8 cellular contexts compared by ENCODE assay signal in genomic region chr1:119139393-119139792, GRCh38. TPM values are rescaled to one million over a fixed set of nuclear protein-coding genes. Genes with fewer than 3 reads are reported as not detected.
DNase-seq lines count a peak whose midpoint lies in the region; ATAC-seq and FAIRE-seq lines count a peak whose summit lies in the region.

No MANE protein-coding gene starts in this region.

- no peaks in the 10 kb centered on the region for H3K9me3 Mint-ChIP-seq in activated T-helper 17 cell treated with anti-CD3 and anti-CD28 coated beads, Interleukin-2, amount 50 U/mL, for 72 hours

- no peak overlapping the region for H3K4me3 Mint-ChIP-seq in activated T-helper 17 cell treated with anti-CD3 and anti-CD28 coated beads, Interleukin-2, amount 50 U/mL, for 72 hours

- peak; percentile 25 for DNase-seq in stimulated activated CD4-positive, alpha-beta T cell treated with anti-CD3 and anti-CD28 coated beads, Interleukin-1b, Interleukin-23, amount 100 ng/mL, for 48 hours
- DNase-seq in stimulated activated CD4-positive, alpha-beta T cell treated with anti-CD3 and anti-CD28 coated beads, Interleukin-4, amount 100 ng/mL, for 1 hour = no peak
- peak; percentile 13 for DNase-seq in medulla oblongata (ENCODE audit: extremely low spot score)
- DNase-seq in kidney tubule cell (ENCODE audit: low spot score) = no peak
- no peak for DNase-seq in GM19239 (ENCODE audit: insufficient read length, low spot score)

- H3K27ac Mint-ChIP-seq in activated T-helper 17 cell treated with anti-CD3 and anti-CD28 coated beads, Interleukin-2, amount 50 U/mL, for 72 hours = no peak overlapping the region

- peak; percentile 44 for ATAC-seq in HG03565 (IDR thresholded peaks at IDR 0.05; ENCODE audit: unreplicated experiment)
- ATAC-seq in activated T-helper 17 cell treated with anti-CD3 and anti-CD28 coated beads, Interleukin-2, amount 50 U/mL, for 72 hours (replicated peaks) = peak; percentile 55
- no peak for ATAC-seq in HG02610 (IDR thresholded peaks at IDR 0.05; ENCODE audit: unreplicated experiment)

- peaks cover 20% of the 10 kb centered on the region for H3K36me3 Mint-ChIP-seq in activated T-helper 17 cell treated with anti-CD3 and anti-CD28 coated beads, Interleukin-2, amount 50 U/mL, for 72 hours (ENCODE audit: low read depth)

- H3K4me1 Mint-ChIP-seq in activated T-helper 17 cell treated with anti-CD3 and anti-CD28 coated beads, Interleukin-2, amount 50 U/mL, for 72 hours = peaks cover 16% of the 10 kb centered on the region

- H3K27me3 Mint-ChIP-seq in activated T-helper 17 cell treated with anti-CD3 and anti-CD28 coated beads, Interleukin-2, amount 50 U/mL, for 72 hours = no peaks in the 10 kb centered on the region

- FAIRE-seq in GM19239 (lab: Jason Lieb, UNC) = no peak

RNA-seq across cellular contexts. Expression of gene WARS2, which starts 1.1 kb away (rescaled TPM):
- total RNA-seq in activated T-helper 17 cell treated with anti-CD3 and anti-CD28 coated beads, Interleukin-2, amount 50 U/mL, for 72 hours = 10 to 100 TPM; 18.5 to 21.6 TPM

Comparison
In these comparisons a context has a peak if more than half of its experiments do, and no peak if none do; other contexts are left out.
1. DNase-seq: peak in stimulated activated CD4-positive, alpha-beta T cell treated with anti-CD3 and anti-CD28 coated beads, Interleukin-1b, Interleukin-23, amount 100 ng/mL, for 48 hours (single experiment) and medulla oblongata (single experiment); none in stimulated activated CD4-positive, alpha-beta T cell treated with anti-CD3 and anti-CD28 coated beads, Interleukin-4, amount 100 ng/mL, for 1 hour (single experiment), kidney tubule cell (single experiment) and GM19239 (single experiment).